Comparison of ENCODE assay signal across 14 cellular contexts in genomic region chr9:85964949-85965348, GRCh38. TPM values are rescaled to one million over a fixed set of nuclear protein-coding genes. Genes with fewer than 3 reads are reported as not detected.
DNase-seq lines count a peak whose midpoint lies in the region; ATAC-seq lines count a peak whose summit lies in the region.
"Had no signal": no experiment of that assay in that cellular context is flagged by ENCODE, and none has a peak within 500 bp of the region (broad histone marks: within the 10 kb centered on the region; RNA-seq: fewer than 3 reads in every experiment).

No MANE protein-coding gene starts in this region.

- CTCF ChIA-PET in activated CD4-positive, alpha-beta T cell treated with anti-CD3 and anti-CD28 coated beads for 36 hours (lab: Charles Lee) = interaction anchor here (0.5 kb wide), 1 partner anchor 8 kb away, joined by 4 read pairs; no protein-coding TSS in a partner anchor
- CTCF ChIA-PET in activated CD4-positive, alpha-beta T cell treated with anti-CD3 and anti-CD28 coated beads, Interleukin-2, amount 10 ng/mL, durations not matched to agents 7 days and 5 days (lab: Charles Lee) = no interaction called here

- no peak overlapping the region for H3K27ac Mint-ChIP-seq in activated CD4-positive, alpha-beta T cell treated with anti-CD3 and anti-CD28 coated beads for 36 hours
- no peak overlapping the region for H3K27ac Mint-ChIP-seq in activated CD4-positive, alpha-beta T cell treated with anti-CD3 and anti-CD28 coated beads, Interleukin-2, amount 10 ng/mL, durations not matched to agents 7 days and 5 days
- peak overlapping the region; percentile 15 to 72 for H3K27ac Mint-ChIP-seq in stimulated activated naive CD8-positive, alpha-beta T cell treated with anti-CD3 and anti-CD28 coated beads, Interleukin-15, amount 100 ng/mL, for 72 hours
- peak overlapping the region; percentile 47 for H3K27ac Mint-ChIP-seq in activated T-helper 17 cell treated with anti-CD3 and anti-CD28 coated beads, Interleukin-2, amount 50 U/mL, for 72 hours
- H3K27ac Mint-ChIP-seq in stimulated activated effector memory CD8-positive, alpha-beta T cell treated with anti-CD3 and anti-CD28 coated beads, Interleukin-12 subunit alpha, Interleukin-12 subunit beta, amount 100 ng/mL, for 72 hours = no peak overlapping the region
- H3K27ac Mint-ChIP-seq: CD8-positive, alpha-beta T cell had no signal

- H3K4me1 Mint-ChIP-seq in activated CD4-positive, alpha-beta T cell treated with anti-CD3 and anti-CD28 coated beads for 36 hours = peaks cover 2% of the 10 kb centered on the region
- H3K4me1 Mint-ChIP-seq in activated CD4-positive, alpha-beta T cell treated with anti-CD3 and anti-CD28 coated beads, Interleukin-2, amount 10 ng/mL, durations not matched to agents 7 days and 5 days = peaks cover 7% of the 10 kb centered on the region
- no peaks in the 10 kb centered on the region for H3K4me1 Mint-ChIP-seq in stimulated activated naive CD8-positive, alpha-beta T cell treated with anti-CD3 and anti-CD28 coated beads, Interleukin-15, amount 100 ng/mL, for 72 hours
- no peaks in the 10 kb centered on the region for H3K4me1 Mint-ChIP-seq in activated T-helper 17 cell treated with anti-CD3 and anti-CD28 coated beads, Interleukin-2, amount 50 U/mL, for 72 hours
- peaks cover 8% of the 10 kb centered on the region for H3K4me1 Mint-ChIP-seq in stimulated activated effector memory CD8-positive, alpha-beta T cell treated with anti-CD3 and anti-CD28 coated beads, Interleukin-12 subunit alpha, Interleukin-12 subunit beta, amount 100 ng/mL, for 72 hours

- H3K9me3 Mint-ChIP-seq in activated CD4-positive, alpha-beta T cell treated with anti-CD3 and anti-CD28 coated beads for 36 hours (ENCODE audit: low read depth) = no peaks in the 10 kb centered on the region
- no peaks in the 10 kb centered on the region for H3K9me3 Mint-ChIP-seq in activated CD4-positive, alpha-beta T cell treated with anti-CD3 and anti-CD28 coated beads, Interleukin-2, amount 10 ng/mL, durations not matched to agents 7 days and 5 days
- H3K9me3 Mint-ChIP-seq in stimulated activated naive CD8-positive, alpha-beta T cell treated with anti-CD3 and anti-CD28 coated beads, Interleukin-15, amount 100 ng/mL, for 72 hours = no peaks in the 10 kb centered on the region
- no peaks in the 10 kb centered on the region for H3K9me3 Mint-ChIP-seq in activated T-helper 17 cell treated with anti-CD3 and anti-CD28 coated beads, Interleukin-2, amount 50 U/mL, for 72 hours
- no peaks in the 10 kb centered on the region for H3K9me3 Mint-ChIP-seq in stimulated activated effector memory CD8-positive, alpha-beta T cell treated with anti-CD3 and anti-CD28 coated beads, Interleukin-12 subunit alpha, Interleukin-12 subunit beta, amount 100 ng/mL, for 72 hours
- H3K9me3 Mint-ChIP-seq: CD8-positive, alpha-beta T cell had no signal

- no peaks in the 10 kb centered on the region for H3K27me3 Mint-ChIP-seq in activated CD4-positive, alpha-beta T cell treated with anti-CD3 and anti-CD28 coated beads for 36 hours
- no peaks in the 10 kb centered on the region for H3K27me3 Mint-ChIP-seq in activated CD4-positive, alpha-beta T cell treated with anti-CD3 and anti-CD28 coated beads, Interleukin-2, amount 10 ng/mL, durations not matched to agents 7 days and 5 days
- no peaks in the 10 kb centered on the region for H3K27me3 Mint-ChIP-seq in stimulated activated naive CD8-positive, alpha-beta T cell treated with anti-CD3 and anti-CD28 coated beads, Interleukin-15, amount 100 ng/mL, for 72 hours
- H3K27me3 Mint-ChIP-seq in activated T-helper 17 cell treated with anti-CD3 and anti-CD28 coated beads, Interleukin-2, amount 50 U/mL, for 72 hours = no peaks in the 10 kb centered on the region

- ATAC-seq in activated CD4-positive, alpha-beta T cell treated with anti-CD3 and anti-CD28 coated beads for 36 hours = peak; percentile 19
- ATAC-seq in stimulated activated naive CD8-positive, alpha-beta T cell treated with anti-CD3 and anti-CD28 coated beads, Interleukin-15, amount 100 ng/mL, for 72 hours = no peak
- ATAC-seq in stimulated activated naive CD8-positive, alpha-beta T cell treated with anti-CD3 and anti-CD28 coated beads, Interleukin-15, Interleukin-2, amounts not matched to agents 100 U/mL and 50 U/mL, for 24 hours = no peak
- ATAC-seq in activated T-helper 17 cell treated with anti-CD3 and anti-CD28 coated beads, Interleukin-2, amount 50 U/mL, for 72 hours (replicated peaks) = peak; percentile 32
- ATAC-seq in stimulated activated effector memory CD8-positive, alpha-beta T cell treated with anti-CD3 and anti-CD28 coated beads, Interleukin-12 subunit alpha, Interleukin-12 subunit beta, amount 100 ng/mL, for 72 hours = peak; percentile 57
- ATAC-seq: CD8-positive, alpha-beta T cell had no signal

- H3K36me3 Mint-ChIP-seq in activated CD4-positive, alpha-beta T cell treated with anti-CD3 and anti-CD28 coated beads for 36 hours (ENCODE audit: low read depth) = peaks cover 28% of the 10 kb centered on the region
- peaks cover 54% of the 10 kb centered on the region for H3K36me3 Mint-ChIP-seq in activated CD4-positive, alpha-beta T cell treated with anti-CD3 and anti-CD28 coated beads, Interleukin-2, amount 10 ng/mL, durations not matched to agents 7 days and 5 days (ENCODE audit: low read depth)
- peaks cover 95% of the 10 kb centered on the region for H3K36me3 Mint-ChIP-seq in activated T-helper 17 cell treated with anti-CD3 and anti-CD28 coated beads, Interleukin-2, amount 50 U/mL, for 72 hours (ENCODE audit: low read depth)
- peaks cover 100% of the 10 kb centered on the region for H3K36me3 Mint-ChIP-seq in stimulated activated effector memory CD8-positive, alpha-beta T cell treated with anti-CD3 and anti-CD28 coated beads, Interleukin-12 subunit alpha, Interleukin-12 subunit beta, amount 100 ng/mL, for 72 hours

- POLR2A ChIA-PET in activated CD4-positive, alpha-beta T cell treated with anti-CD3 and anti-CD28 coated beads for 36 hours (lab: Charles Lee) = no interaction called here
- POLR2A ChIA-PET in activated CD4-positive, alpha-beta T cell treated with anti-CD3 and anti-CD28 coated beads, Interleukin-2, amount 10 ng/mL, durations not matched to agents 7 days and 5 days (lab: Charles Lee) = no interaction called here

- no peak overlapping the region for H3K4me3 Mint-ChIP-seq in activated CD4-positive, alpha-beta T cell treated with anti-CD3 and anti-CD28 coated beads for 36 hours
- H3K4me3 Mint-ChIP-seq in activated CD4-positive, alpha-beta T cell treated with anti-CD3 and anti-CD28 coated beads, Interleukin-2, amount 10 ng/mL, durations not matched to agents 7 days and 5 days = no peak overlapping the region
- H3K4me3 Mint-ChIP-seq in stimulated activated naive CD8-positive, alpha-beta T cell treated with anti-CD3 and anti-CD28 coated beads, Interleukin-15, amount 100 ng/mL, for 72 hours = no peak overlapping the region
- no peak overlapping the region for H3K4me3 Mint-ChIP-seq in activated T-helper 17 cell treated with anti-CD3 and anti-CD28 coated beads, Interleukin-2, amount 50 U/mL, for 72 hours
- no peak overlapping the region for H3K4me3 Mint-ChIP-seq in stimulated activated effector memory CD8-positive, alpha-beta T cell treated with anti-CD3 and anti-CD28 coated beads, Interleukin-12 subunit alpha, Interleukin-12 subunit beta, amount 100 ng/mL, for 72 hours
- H3K4me3 Mint-ChIP-seq: CD8-positive, alpha-beta T cell had no signal

- DNase-seq in activated CD4-positive, alpha-beta T cell treated with anti-CD3 and anti-CD28 coated beads for 36 hours = no peak
- DNase-seq in activated CD4-positive, alpha-beta T cell treated with anti-CD3 and anti-CD28 coated beads, Interleukin-2, amount 10 ng/mL, durations not matched to agents 7 days and 5 days = no peak
- no peak for DNase-seq in stimulated activated naive CD8-positive, alpha-beta T cell treated with anti-CD3 and anti-CD28 coated beads, Interleukin-15, amount 100 ng/mL, for 72 hours
- no peak for DNase-seq in stimulated activated naive CD8-positive, alpha-beta T cell treated with anti-CD3 and anti-CD28 coated beads, Interleukin-15, Interleukin-2, amounts not matched to agents 100 U/mL and 50 U/mL, for 24 hours
- no peak for DNase-seq in stimulated activated effector memory CD8-positive, alpha-beta T cell treated with anti-CD3 and anti-CD28 coated beads, Interleukin-12 subunit alpha, Interleukin-12 subunit beta, amount 100 ng/mL, for 72 hours (ENCODE audit: low spot score in 2 of 2)
- DNase-seq in NCI-H2029 treated with DMSO at 0.1 percent for 48 hours (lab: John Stamatoyannopoulos, UW) (no peak), C1 segment of cervical spinal cord (lab: John Stamatoyannopoulos, UW) (no peak)
- DNase-seq: Calu3; CD8-positive, alpha-beta T cell; DMS79 treated with DMSO at 0.1 percent for 48 hours; GF-D8; GM23248; HCEC 1CT had no signal

- intact Hi-C loops in activated CD4-positive, alpha-beta T cell treated with anti-CD3 and anti-CD28 coated beads for 36 hours (cut with DNase I, micrococcal nuclease) = no loop called here

RNA-seq across cellular contexts. Expression of gene NAA35, which starts 24.0 kb away (rescaled TPM):
- 10 to 100 TPM; 24.9 to 25.8 TPM for total RNA-seq in activated CD4-positive, alpha-beta T cell treated with anti-CD3 and anti-CD28 coated beads for 36 hours
- 10 to 100 TPM; 20.9 to 22.4 TPM for total RNA-seq in activated CD4-positive, alpha-beta T cell treated with anti-CD3 and anti-CD28 coated beads, Interleukin-2, amount 10 ng/mL, durations not matched to agents 7 days and 5 days
- total RNA-seq in activated T-helper 17 cell treated with anti-CD3 and anti-CD28 coated beads, Interleukin-2, amount 50 U/mL, for 72 hours = 10 to 100 TPM; 29.4 to 32.2 TPM

Comparison
In these comparisons a context has a peak if more than half of its experiments do, and no peak if none do; other contexts are left out.
1. ATAC-seq: peak in activated CD4-positive, alpha-beta T cell treated with anti-CD3 and anti-CD28 coated beads for 36 hours (single experiment), activated T-helper 17 cell treated with anti-CD3 and anti-CD28 coated beads, Interleukin-2, amount 50 U/mL, for 72 hours (single experiment) and stimulated activated effector memory CD8-positive, alpha-beta T cell treated with anti-CD3 and anti-CD28 coated beads, Interleukin-12 subunit alpha, Interleukin-12 subunit beta, amount 100 ng/mL, for 72 hours (single experiment); none in stimulated activated naive CD8-positive, alpha-beta T cell treated with anti-CD3 and anti-CD28 coated beads, Interleukin-15, amount 100 ng/mL, for 72 hours (single experiment) and stimulated activated naive CD8-positive, alpha-beta T cell treated with anti-CD3 and anti-CD28 coated beads, Interleukin-15, Interleukin-2, amounts not matched to agents 100 U/mL and 50 U/mL, for 24 hours (single experiment).
2. H3K27ac Mint-ChIP-seq: peak in stimulated activated naive CD8-positive, alpha-beta T cell treated with anti-CD3 and anti-CD28 coated beads, Interleukin-15, amount 100 ng/mL, for 72 hours (2 of 2) and activated T-helper 17 cell treated with anti-CD3 and anti-CD28 coated beads, Interleukin-2, amount 50 U/mL, for 72 hours (single experiment); none in activated CD4-positive, alpha-beta T cell treated with anti-CD3 and anti-CD28 coated beads for 36 hours (single experiment), activated CD4-positive, alpha-beta T cell treated with anti-CD3 and anti-CD28 coated beads, Interleukin-2, amount 10 ng/mL, durations not matched to agents 7 days and 5 days (single experiment) and stimulated activated effector memory CD8-positive, alpha-beta T cell treated with anti-CD3 and anti-CD28 coated beads, Interleukin-12 subunit alpha, Interleukin-12 subunit beta, amount 100 ng/mL, for 72 hours (single experiment).